22 cellular contexts compared by ENCODE assay signal in genomic region chr14:49934638-49935037, GRCh38. TPM values are rescaled to one million over a fixed set of nuclear protein-coding genes. Genes with fewer than 3 reads are reported as not detected.
DNase-seq lines count a peak whose midpoint lies in the region.
"Had no signal": no experiment of that assay in that cellular context is flagged by ENCODE, and none has a peak within 500 bp of the region (broad histone marks: within the 10 kb centered on the region; RNA-seq: fewer than 3 reads in every experiment).

No MANE protein-coding gene starts in this region.

- intact Hi-C loops in posterior vena cava (cut with DNase I) = no loop called here

- DNase-seq in NCI-H1417 (lab: John Stamatoyannopoulos, UW) (peak in 2 of 3 experiments; percentile 15 to 50), NCI-H1417 treated with DMSO at 0.1 percent for 48 hours (lab: John Stamatoyannopoulos, UW) (no peak), RPMI8226 (peak; percentile 66), fibroblast of gingiva (ENCODE audit: low read depth) (peak; percentile 16), renal cortical epithelial cell (ENCODE audit: low read depth) (peak; percentile 49), middle frontal gyrus (ENCODE audit: extremely low spot score, low spot score) (no peak), posterior vena cava (ENCODE audit: low spot score) (no peak), OCI-M1 (lab: John Stamatoyannopoulos, UW) (no peak)
- DNase-seq: 8988T; activated CD8-positive, alpha-beta T cell treated with anti-CD3 and anti-CD28 coated beads, Interleukin-2, amount 10 ng/mL, durations not matched to agents 7 days and 5 days; activated effector memory CD4-positive, alpha-beta T cell treated with Interleukin-2 at 50 U/mL for 16 hours; activated naive CD8-positive, alpha-beta T cell treated with anti-CD3 and anti-CD28 coated beads, Interleukin-2, amount 10 ng/mL, durations not matched to agents 7 days and 5 days; activated T-cell treated with anti-CD3 and anti-CD28 coated beads for 4 hours; AML-193; CD4-positive, alpha-beta memory T cell; gastrocnemius medialis; GDM1; GOT3; hippocampal formation; NCI-H1436; NCI-H446 treated with DMSO at 0.1 percent for 48 hours; posterior cingulate gyrus had no signal

RNA-seq across cellular contexts. Expression of gene ARF6, which starts 41.8 kb away (rescaled TPM):
- total RNA-seq in renal cortical epithelial cell (103 and 113 TPM in 2 replicates), posterior vena cava (10 to 100 TPM; 55.8 to 58.9 TPM)

Comparison
In these comparisons a context has a peak if more than half of its experiments do, and no peak if none do; other contexts are left out.
1. DNase-seq: peak in NCI-H1417 (2 of 3), RPMI8226 (single experiment), fibroblast of gingiva (single experiment) and renal cortical epithelial cell (single experiment); none in NCI-H1417 treated with DMSO at 0.1 percent for 48 hours (single experiment), middle frontal gyrus (single experiment), posterior vena cava (single experiment) and OCI-M1 (single experiment).